1 cellular context compared by ENCODE assay signal in genomic region chr18:46429649-46430224, GRCh38.
TF ChIP-seq lines count a peak whose summit lies in the region.

No MANE protein-coding gene starts in this region.

TF ChIP-seq in H1, 55 proteins besides CTCF, POLR2A, EP300 and RAD21 (continued from another document):
- TF ChIP-seq CHD2 (IDR thresholded peaks at IDR 0.05; ENCODE audit: low read length) = no peak
TF ChIP-seq in H1: peak in this region for 2.
